Comparison of ENCODE assay signal across 8 cellular contexts in the genomic region with DNA sequence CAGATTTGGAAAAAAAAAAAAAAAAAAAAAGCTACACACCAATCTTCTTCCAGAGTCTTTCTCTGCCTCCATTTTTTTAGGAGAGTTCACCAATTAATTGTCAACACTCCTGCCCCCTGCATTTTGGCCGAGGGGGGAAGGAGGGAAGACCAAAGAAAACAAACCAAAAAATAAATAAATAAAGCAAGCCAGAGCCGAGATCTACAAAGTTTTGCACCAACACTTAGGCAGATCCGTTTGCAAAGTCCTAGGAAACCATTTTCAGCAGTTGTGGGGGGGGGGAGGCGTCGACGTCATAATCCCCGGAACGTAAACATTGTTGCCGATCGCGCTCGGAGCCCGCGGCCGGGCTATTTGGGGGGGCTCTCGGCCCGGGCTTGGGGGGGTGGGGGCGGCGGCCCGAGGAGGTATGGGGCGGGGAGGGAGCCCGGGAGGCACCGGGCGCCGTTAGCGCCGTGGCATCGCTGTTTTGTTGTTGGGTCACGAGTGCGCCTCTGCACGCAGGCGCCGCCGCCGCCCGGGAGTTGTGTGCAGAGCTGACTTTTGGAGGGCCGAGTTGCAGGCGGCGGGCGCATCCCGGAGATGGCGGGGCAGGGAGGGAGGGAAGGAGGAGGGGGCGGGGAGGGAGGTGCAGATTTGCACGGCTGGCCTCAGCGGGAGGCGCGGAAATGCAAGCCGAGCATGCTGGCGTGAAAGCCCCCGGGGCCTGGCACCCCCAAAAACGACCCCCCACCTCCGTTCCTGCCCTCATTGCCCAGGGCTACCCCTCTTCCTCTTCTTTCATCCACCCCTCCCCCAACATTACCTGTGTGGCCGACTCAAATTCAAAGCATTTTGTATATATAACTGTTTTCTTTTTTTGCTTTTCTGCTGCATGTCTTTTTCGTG. TPM values are rescaled to one million over a fixed set of nuclear protein-coding genes. Genes with fewer than 3 reads are reported as not detected.
DNase-seq lines count a peak whose midpoint lies in the region; ATAC-seq and TF ChIP-seq lines count a peak whose summit lies in the region.

No MANE protein-coding gene starts in this region.

- no peak for TF ChIP-seq CTCF in colonic mucosa (IDR thresholded peaks at IDR 0.05)

- DNase-seq in AG08396 (ENCODE audit: low spot score): peak; percentile 77
- DNase-seq in NCI-H345 treated with DMSO at 0.1 percent for 48 hours (lab: John Stamatoyannopoulos, UW; ENCODE audit: unreplicated experiment): peak; percentile 56
- peak; percentile 63 to 65 for DNase-seq in activated CD4-positive, alpha-beta T cell treated with anti-CD3 and anti-CD28 coated beads for 4 hours
- DNase-seq in colonic mucosa: peak; percentile 86
- DNase-seq in left lobe of liver (ENCODE audit: low spot score): peak; percentile 72
- peak; percentile 76 to 77 for DNase-seq in stimulated activated CD4-positive, alpha-beta T cell treated with anti-CD3 and anti-CD28 coated beads, Interleukin-2, amount 100 ng/mL, for 24 hours

- peak overlapping the region; percentile 60 for H3K27ac ChIP-seq in colonic mucosa

- H3K27me3 ChIP-seq in colonic mucosa: no peaks in the 10 kb centered on the region

- H3K9ac ChIP-seq in colonic mucosa (ENCODE audit: low read depth in 2 of 2, low read length in 2 of 2): peak overlapping the region; percentile 50 to 66

- H3K36me3 ChIP-seq in colonic mucosa: no peaks in the 10 kb centered on the region

- ATAC-seq in GM21423 (IDR thresholded peaks at IDR 0.05; ENCODE audit: unreplicated experiment) (peak; percentile 46), left lobe of liver (peak; percentile 79), GM18519 (IDR thresholded peaks at IDR 0.05; ENCODE audit: low FRiP score, unreplicated experiment) (no peak)

- intact Hi-C loops in colonic mucosa (cut with DNase I): no loop called here

- peak overlapping the region; percentile 55 for H3K4me3 ChIP-seq in colonic mucosa

- H3K9me3 ChIP-seq in colonic mucosa: no peaks in the 10 kb centered on the region

- peaks cover 5% of the 10 kb centered on the region for H3K4me1 ChIP-seq in colonic mucosa

RNA-seq across cellular contexts. Expression of gene KDM2B, which starts 0.6 kb away (rescaled TPM):
- total RNA-seq in colonic mucosa: 10 to 100 TPM; 14.7 to 24.5 TPM
- 10.1 TPM for total RNA-seq in left lobe of liver

RNA-seq across cellular contexts. Expression of gene ORAI1, which starts 46.1 kb away (rescaled TPM):
- total RNA-seq in colonic mucosa: 10 to 100 TPM; 14.6 to 23.5 TPM
- total RNA-seq in left lobe of liver: 8.2 TPM
